Comparison of ENCODE assay signal across 21 cellular contexts in the genomic region with DNA sequence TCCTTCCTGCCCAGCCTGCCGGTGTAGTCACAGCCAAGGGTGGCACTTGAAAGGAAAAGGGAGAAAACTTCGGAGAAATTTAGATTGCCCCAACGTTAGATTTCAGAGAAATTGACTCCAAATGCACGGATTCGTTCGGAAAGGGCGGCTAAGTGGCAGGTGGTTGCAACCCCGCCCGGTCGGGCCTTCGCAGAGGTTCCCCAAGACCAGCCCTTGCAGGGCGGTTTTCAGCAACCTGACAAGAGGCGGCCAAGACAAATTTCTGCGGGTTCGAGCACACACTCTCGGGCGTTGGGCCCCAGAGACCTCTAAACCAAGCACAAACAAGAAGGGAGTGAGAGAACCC. TPM values are rescaled to one million over a fixed set of nuclear protein-coding genes. Genes with fewer than 3 reads are reported as not detected.
DNase-seq lines count a peak whose midpoint lies in the region; ATAC-seq and TF ChIP-seq lines count a peak whose summit lies in the region.
"Had no signal": no experiment of that assay in that cellular context is flagged by ENCODE, and none has a peak within 500 bp of the region (broad histone marks: within the 10 kb centered on the region; RNA-seq: fewer than 3 reads in every experiment).

No MANE protein-coding gene starts in this region.

- no peak overlapping the region for H3K14ac ChIP-seq in neuronal stem cell (ENCODE audit: low read length)

- CTCF ChIA-PET in activated CD8-positive, alpha-beta memory T cell treated with anti-CD3 and anti-CD28 coated beads, Interleukin-2, amount 10 ng/mL, durations not matched to agents 7 days and 5 days (lab: Charles Lee), result interaction anchor here (1.4 kb wide), 1 partner anchor 11 kb away, joined by 4 read pairs; no protein-coding TSS in a partner anchor

- H3K4me1 ChIP-seq in neuronal stem cell (ENCODE audit: control insufficient read depth in 2 of 2, insufficient read depth in 1 of 2, low read depth in 1 of 2, low read length in 2 of 2) (peaks cover 11 to 17% of the 10 kb centered on the region in 2 donors), ovary (ENCODE audit: insufficient read depth) (peaks cover 3% of the 10 kb centered on the region), foreskin keratinocyte (no peaks in the 10 kb centered on the region)

- H2BK5ac ChIP-seq in neuronal stem cell (ENCODE audit: low read length), result peak overlapping the region; percentile 2

- H2BK12ac ChIP-seq in neuronal stem cell (ENCODE audit: low read length), result no peak overlapping the region

- H4K8ac ChIP-seq in neuronal stem cell (ENCODE audit: low read depth, low read length), result no peak overlapping the region

- no CpG with 5 or more reads among the region's 17 CpGs for WGBS in neuronal stem cell (ENCODE audit: extremely low coverage in 2 of 2, insufficient read length in 2 of 2, insufficient replicate concordance in 1 of 2), 2 donors
- WGBS in ovary, 3 donors, result 5 to 8% (median 5%) methylated on average over 17 of the region's 17 CpGs

- no peak overlapping the region for H2BK120ac ChIP-seq in neuronal stem cell (ENCODE audit: low read depth, low read length)

- no peak overlapping the region for H3K4ac ChIP-seq in neuronal stem cell (ENCODE audit: low read length)

- no peak overlapping the region for H3K4me3 Mint-ChIP-seq in T-helper 1 cell treated with Interleukin-12 subunit alpha and Interleukin-12 subunit beta and Interleukin-4 antibody, amounts not matched to agents 30 μg/mL and 1 μg/mL, for 36 hours
- H3K4me3 Mint-ChIP-seq in glutamatergic neuron (ENCODE audit: unreplicated experiment), result peak overlapping the region; percentile 99
- H3K4me3 Mint-ChIP-seq in activated CD8-positive, alpha-beta memory T cell treated with anti-CD3 and anti-CD28 coated beads, Interleukin-2, amount 10 ng/mL, durations not matched to agents 7 days and 5 days, result no peak overlapping the region
- H3K4me3 Mint-ChIP-seq: memory B cell had no signal

- no peak for TF ChIP-seq CTCF in GM13976 (IDR thresholded peaks at IDR 0.05; ENCODE audit: borderline replicate concordance, control extremely low read depth, extremely low read depth, insufficient read depth, missing control alignments)
- no peak for TF ChIP-seq CTCF in glutamatergic neuron (IDR thresholded peaks at IDR 0.05; ENCODE audit: partially characterized antibody, unreplicated experiment)
- TF ChIP-seq CTCF in ovary (IDR thresholded peaks at IDR 0.05), result no peak
- TF ChIP-seq CTCF in foreskin keratinocyte (conservative IDR thresholded peaks at IDR 0.05), result no peak

- peaks cover 8% of the 10 kb centered on the region for H3K36me3 Mint-ChIP-seq in T-helper 1 cell treated with Interleukin-12 subunit alpha and Interleukin-12 subunit beta and Interleukin-4 antibody, amounts not matched to agents 30 μg/mL and 1 μg/mL, for 36 hours (ENCODE audit: low read depth)
- peaks cover 9% of the 10 kb centered on the region for H3K36me3 Mint-ChIP-seq in glutamatergic neuron (ENCODE audit: unreplicated experiment)
- H3K36me3 Mint-ChIP-seq in activated CD8-positive, alpha-beta memory T cell treated with anti-CD3 and anti-CD28 coated beads, Interleukin-2, amount 10 ng/mL, durations not matched to agents 7 days and 5 days, result peaks cover 11% of the 10 kb centered on the region

- intact Hi-C loops in ovary (cut with DNase I), result no loop called here

- H4K91ac ChIP-seq in neuronal stem cell (ENCODE audit: low read depth, low read length, poor library complexity), result no peak overlapping the region

- ATAC-seq in activated CD8-positive, alpha-beta memory T cell treated with anti-CD3 and anti-CD28 coated beads, Interleukin-2, amount 10 ng/mL, durations not matched to agents 7 days and 5 days, result no peak
- no peak for ATAC-seq in foreskin keratinocyte
- ATAC-seq: SK-N-SH treated with all-trans-retinoic acid at 6 μM for 48 hours, upper lobe of right lung had no signal

- H3K36me3 ChIP-seq in neuronal stem cell (replicated peaks in 1 of 2; ENCODE audit: control insufficient read depth in 2 of 2, insufficient read depth in 2 of 2, low read length in 2 of 2) (no peaks in the 10 kb centered on the region), ovary (no peaks in the 10 kb centered on the region)
- H3K36me3 ChIP-seq: upper lobe of right lung had no signal

- H3K79me1 ChIP-seq in neuronal stem cell (ENCODE audit: low read depth, low read length), result no peaks in the 10 kb centered on the region

- H3K9me3 ChIP-seq in neuronal stem cell (replicated peaks in 1 of 2; ENCODE audit: control insufficient read depth in 2 of 2, insufficient read depth in 1 of 2, low read depth in 1 of 2, low read length in 2 of 2), result peaks cover 0 to 10% of the 10 kb centered on the region in 2 donors
- H3K9me3 ChIP-seq in ovary, result peaks cover 0 to 4% of the 10 kb centered on the region in 2 donors
- H3K9me3 ChIP-seq: upper lobe of right lung had no signal

- H3K4me3 ChIP-seq in neuronal stem cell (ENCODE audit: low read length in 2 of 2) (no peak overlapping the region), ovary (no peak overlapping the region)
- H3K4me3 ChIP-seq: GM12878, upper lobe of right lung had no signal

- no peak overlapping the region for H3K23ac ChIP-seq in neuronal stem cell (ENCODE audit: low read depth, low read length, poor library complexity)

- no peak overlapping the region for H2AFZ ChIP-seq in neuronal stem cell (ENCODE audit: low read length)

- in situ Hi-C loops in GM13976 (cut with MboI; ENCODE audit: low sequenced_read_pairs, unreplicated experiment), result loop anchor here (10.0 to 25.0 kb wide), 2 partner anchors 125 to 578 kb away; no protein-coding TSS in a partner anchor

- peaks cover 83% of the 10 kb centered on the region for H3K27me3 Mint-ChIP-seq in T-helper 1 cell treated with Interleukin-12 subunit alpha and Interleukin-12 subunit beta and Interleukin-4 antibody, amounts not matched to agents 30 μg/mL and 1 μg/mL, for 36 hours (ENCODE audit: low read depth)
- H3K27me3 Mint-ChIP-seq in glutamatergic neuron (ENCODE audit: unreplicated experiment), result peaks cover 50% of the 10 kb centered on the region
- peaks cover 90% of the 10 kb centered on the region for H3K27me3 Mint-ChIP-seq in activated CD8-positive, alpha-beta memory T cell treated with anti-CD3 and anti-CD28 coated beads, Interleukin-2, amount 10 ng/mL, durations not matched to agents 7 days and 5 days

- peak overlapping the region; percentile 26 for H3K27ac Mint-ChIP-seq in T-helper 1 cell treated with Interleukin-12 subunit alpha and Interleukin-12 subunit beta and Interleukin-4 antibody, amounts not matched to agents 30 μg/mL and 1 μg/mL, for 36 hours
- peak overlapping the region; percentile 99 for H3K27ac Mint-ChIP-seq in glutamatergic neuron (ENCODE audit: unreplicated experiment)
- H3K27ac Mint-ChIP-seq in activated CD8-positive, alpha-beta memory T cell treated with anti-CD3 and anti-CD28 coated beads, Interleukin-2, amount 10 ng/mL, durations not matched to agents 7 days and 5 days, result no peak overlapping the region

- H3K4me1 Mint-ChIP-seq in T-helper 1 cell treated with Interleukin-12 subunit alpha and Interleukin-12 subunit beta and Interleukin-4 antibody, amounts not matched to agents 30 μg/mL and 1 μg/mL, for 36 hours (ENCODE audit: low read depth), result peaks cover 12% of the 10 kb centered on the region
- H3K4me1 Mint-ChIP-seq in glutamatergic neuron (ENCODE audit: low read depth, unreplicated experiment), result peaks cover 33% of the 10 kb centered on the region
- H3K4me1 Mint-ChIP-seq in activated CD8-positive, alpha-beta memory T cell treated with anti-CD3 and anti-CD28 coated beads, Interleukin-2, amount 10 ng/mL, durations not matched to agents 7 days and 5 days, result peaks cover 24% of the 10 kb centered on the region

- no peak overlapping the region for H3K27ac ChIP-seq in neuronal stem cell (replicated peaks; ENCODE audit: low read length)
- H3K27ac ChIP-seq in ovary, result no peak overlapping the region
- no peak overlapping the region for H3K27ac ChIP-seq in foreskin keratinocyte
- H3K27ac ChIP-seq: RWPE1, upper lobe of right lung had no signal

- no peaks in the 10 kb centered on the region for H3K9me3 Mint-ChIP-seq in T-helper 1 cell treated with Interleukin-12 subunit alpha and Interleukin-12 subunit beta and Interleukin-4 antibody, amounts not matched to agents 30 μg/mL and 1 μg/mL, for 36 hours
- peaks cover 42% of the 10 kb centered on the region for H3K9me3 Mint-ChIP-seq in glutamatergic neuron (ENCODE audit: unreplicated experiment)
- H3K9me3 Mint-ChIP-seq in activated CD8-positive, alpha-beta memory T cell treated with anti-CD3 and anti-CD28 coated beads, Interleukin-2, amount 10 ng/mL, durations not matched to agents 7 days and 5 days (ENCODE audit: low read depth), result no peaks in the 10 kb centered on the region

- peak overlapping the region; percentile 48 for H3K4me2 ChIP-seq in neuronal stem cell (ENCODE audit: insufficient read depth, low read length, poor library complexity, severe bottlenecking)

- no peak for TF ChIP-seq POLR2A in ovary (IDR thresholded peaks at IDR 0.05)

- no peak for DNase-seq in T-helper 1 cell
- peak; percentile 35 for DNase-seq in GM13976 (ENCODE audit: low spot score)
- DNase-seq in glutamatergic neuron, result peak; percentile 39
- no peak for DNase-seq in neuronal stem cell (ENCODE audit: low spot score)
- DNase-seq in activated CD8-positive, alpha-beta memory T cell treated with anti-CD3 and anti-CD28 coated beads, Interleukin-2, amount 10 ng/mL, durations not matched to agents 7 days and 5 days, result no peak
- DNase-seq in ovary, result no peak
- DNase-seq in foreskin keratinocyte, result no peak
- DNase-seq: 8988T; activated CD4-positive, alpha-beta T cell treated with anti-CD3 and anti-CD28 coated beads, Interleukin-2, amount 50 U/mL, for 1 hour; activated naive CD4-positive, alpha-beta T cell treated with anti-CD3 and anti-CD28 coated beads, Interleukin-2, amount 50 U/mL, for 16 hours; GDM1; NCI-H2107; NCI-H524 treated with DMSO at 0.1 percent for 48 hours; stimulated activated naive CD4-positive, alpha-beta T cell treated with Interleukin-2 at 50 U/mL for 16 hours; upper lobe of right lung had no signal

- peak overlapping the region; percentile 57 for H3K18ac ChIP-seq in neuronal stem cell (ENCODE audit: low read length)

- TF ChIP-seq EP300 in ovary (IDR thresholded peaks at IDR 0.05), result no peak

- no peak overlapping the region for H2AK5ac ChIP-seq in neuronal stem cell (ENCODE audit: low read depth, low read length)

- H3K9ac ChIP-seq in neuronal stem cell (ENCODE audit: low read depth, low read length, poor library complexity), result no peak overlapping the region

- no peak overlapping the region for H2BK15ac ChIP-seq in neuronal stem cell (ENCODE audit: low read length)

- peaks cover 43 to 78% (median 74%) of the 10 kb centered on the region in 3 experiments for H3K27me3 ChIP-seq in neuronal stem cell (ENCODE audit: control insufficient read depth in 3 of 3, insufficient read depth in 3 of 3, low read depth in 1 of 3, low read length in 3 of 3)
- H3K27me3 ChIP-seq in ovary, result peaks cover 2% of the 10 kb centered on the region
- peaks cover 94% of the 10 kb centered on the region for H3K27me3 ChIP-seq in foreskin keratinocyte

RNA-seq across cellular contexts. Expression of a gene that starts 4.8 kb away (rescaled TPM):
- 230 TPM for total RNA-seq in glutamatergic neuron (ENCODE audit: unreplicated experiment)
- 0.31 TPM for polyA plus RNA-seq in neuronal stem cell (2013, experiment 1 of 2)
- polyA plus RNA-seq in neuronal stem cell (2013, experiment 2 of 2), result 0.33 TPM
- total RNA-seq in activated CD8-positive, alpha-beta memory T cell treated with anti-CD3 and anti-CD28 coated beads, Interleukin-2, amount 10 ng/mL, durations not matched to agents 7 days and 5 days, result not detected
- total RNA-seq in ovary, result under 1 TPM; under 0.01 to 0.30 (median 0.15) TPM
- under 1 TPM; 0.01 to 0.08 TPM for polyA plus RNA-seq in ovary
- under 0.01 and 0.14 TPM in 2 replicates for total RNA-seq in foreskin keratinocyte
- under 0.01 TPM in 2 replicates for polyA plus RNA-seq in foreskin keratinocyte
- polyA plus RNA-seq: BJ had no signal

Comparison
In these comparisons a context has a peak if more than half of its experiments do, and no peak if none do; other contexts are left out.
1. DNase-seq: peak in GM13976 (single experiment) and glutamatergic neuron (single experiment); none in T-helper 1 cell (0 of 5), neuronal stem cell (single experiment), activated CD8-positive, alpha-beta memory T cell treated with anti-CD3 and anti-CD28 coated beads, Interleukin-2, amount 10 ng/mL, durations not matched to agents 7 days and 5 days (single experiment), ovary (0 of 5) and foreskin keratinocyte (0 of 2).
2. RNA of a gene that starts 4.8 kb away (total RNA-seq): 230 TPM in glutamatergic neuron (single experiment); under 0.01 to 0.30 TPM in ovary, not detected in activated CD8-positive, alpha-beta memory T cell treated with anti-CD3 and anti-CD28 coated beads, Interleukin-2, amount 10 ng/mL, durations not matched to agents 7 days and 5 days and under 0.01 to 0.14 TPM in foreskin keratinocyte; every median in the first group is over 100 times any median in the second.